In the genomic region with DNA sequence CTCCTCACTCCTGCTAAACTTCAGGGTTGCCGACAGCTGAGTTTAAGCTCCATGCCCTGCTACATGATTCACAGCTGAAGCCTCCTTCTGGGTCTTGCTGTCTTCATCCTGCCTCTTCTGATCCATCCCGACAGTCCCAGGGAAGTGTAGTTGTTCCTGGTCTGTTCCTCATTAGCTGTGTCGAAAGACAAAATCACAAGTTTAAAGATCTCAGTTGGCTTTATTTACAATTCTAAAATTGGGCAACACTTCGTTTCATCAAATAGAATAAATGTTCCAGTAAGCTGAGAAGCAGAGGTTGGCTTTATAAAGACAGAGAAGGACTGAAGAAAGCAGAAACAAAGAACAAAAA, we compare ENCODE assay signal across 16 cellular contexts. TPM values are rescaled to one million over a fixed set of nuclear protein-coding genes. Genes with fewer than 3 reads are reported as not detected.
DNase-seq lines count a peak whose midpoint lies in the region; ATAC-seq, FAIRE-seq and TF ChIP-seq lines count a peak whose summit lies in the region.
"Had no signal": no experiment of that assay in that cellular context is flagged by ENCODE, and none has a peak within 500 bp of the region (broad histone marks: within the 10 kb centered on the region; RNA-seq: fewer than 3 reads in every experiment).

No MANE protein-coding gene starts in this region.

- H4K20me1 ChIP-seq in H1 (replicated peaks in 1 of 2; ENCODE audit: control insufficient read depth in 1 of 2, insufficient read depth in 2 of 2, low read length in 2 of 2) = no peaks in the 10 kb centered on the region

- BruUV-seq in Calu3 (replicated peaks; lab: Mats Ljungman, UMichigan) = no TSS peak

- TF ChIP-seq RAD21 in H1 (IDR thresholded peaks at IDR 0.05 in 1 of 2, conservative IDR thresholded peaks at IDR 0.05 in 1 of 2; ENCODE audit: low read depth in 2 of 2, low read length in 2 of 2) = no peak

- no peak for FAIRE-seq in H1 (lab: Jason Lieb, UNC)
- FAIRE-seq in urothelium cell line (lab: Jason Lieb, UNC) = peak; percentile 17

- H3K27me3 ChIP-seq in H1 (replicated peaks in 1 of 4; ENCODE audit: control insufficient read depth in 3 of 4, extremely low read depth in 1 of 4, insufficient read depth in 3 of 4, low read length in 3 of 4) = no peaks in the 10 kb centered on the region; a peak in 2 of 7 replicates
- H3K27me3 ChIP-seq: ascending aorta had no signal

- no peak for TF ChIP-seq CTCF in Calu3 (IDR thresholded peaks at IDR 0.05; ENCODE audit: unreplicated experiment)
- TF ChIP-seq CTCF in H1 (IDR thresholded peaks at IDR 0.05; ENCODE audit: control extremely low read depth in 1 of 3, insufficient read depth in 1 of 3, low read depth in 1 of 3, low read length in 3 of 3) = no peak
- TF ChIP-seq CTCF in lower leg skin (IDR thresholded peaks at IDR 0.05) = no peak
- TF ChIP-seq CTCF in type B pancreatic cell (conservative IDR thresholded peaks at IDR 0.05) = no peak

- H3K4me2 ChIP-seq in H1 (ENCODE audit: insufficient read depth in 1 of 2, low read depth in 2 of 2, low read length in 2 of 2) = no peak overlapping the region

- peaks cover 8% of the 10 kb centered on the region for H3K27me3 Mint-ChIP-seq in Calu3 (ENCODE audit: unreplicated experiment)
- peaks cover 4% of the 10 kb centered on the region for H3K27me3 Mint-ChIP-seq in type B pancreatic cell

- 0 out of 2 replicates have a peak overlapping the region, but pooled peaks have one; percentile 20 for H2BK12ac ChIP-seq in H1 (ENCODE audit: low read depth, low read length)

- no peak overlapping the region; the same call in 1 of the 2 replicates for H4K8ac ChIP-seq in H1 (ENCODE audit: extremely low read depth, insufficient read depth, low read length)

- no peak overlapping the region for H3K14ac ChIP-seq in H1 (ENCODE audit: insufficient read length)

- peak overlapping the region; percentile 22 for H4K91ac ChIP-seq in H1 (replicated peaks; ENCODE audit: insufficient read length, low read length)

- H3K27ac ChIP-seq in H1 (ENCODE audit: low read depth, low read length) = no peak overlapping the region; the same call in 1 of the 2 replicates
- H3K27ac ChIP-seq: ascending aorta had no signal

- no peak overlapping the region for H3K18ac ChIP-seq in H1 (ENCODE audit: extremely low read depth, low read length)

- no peaks in the 10 kb centered on the region for H3K79me1 ChIP-seq in H1 (ENCODE audit: low read depth, low read length)

- H3K27ac Mint-ChIP-seq in Calu3 (ENCODE audit: unreplicated experiment) (peak overlapping the region; percentile 3), type B pancreatic cell (no peak overlapping the region)
- H3K27ac Mint-ChIP-seq: activated CD4-positive, alpha-beta T cell treated with anti-CD3 and anti-CD28 coated beads, Interleukin-2, amount 10 ng/mL, durations not matched to agents 7 days and 5 days; mesothelial cell of epicardium had no signal

- H2BK5ac ChIP-seq in H1 (ENCODE audit: low read depth, low read length) = no peak overlapping the region

- H2BK20ac ChIP-seq in H1 (ENCODE audit: low read length) = 0 out of 2 replicates have a peak overlapping the region, but pooled peaks have one; percentile 9

- H2AFZ ChIP-seq in H1 (ENCODE audit: low read length) = no peak overlapping the region; the same call in 1 of the 2 replicates

- H2BK120ac ChIP-seq in H1 (replicated peaks; ENCODE audit: low read depth, low read length) = no peak overlapping the region

- H3K4me1 ChIP-seq in H1 (replicated peaks in 1 of 4; ENCODE audit: control insufficient read depth in 3 of 4, insufficient read depth in 4 of 4, low read length in 3 of 4) = peaks cover 4 to 19% (median 18%) of the 10 kb centered on the region in 4 experiments
- H3K4me1 ChIP-seq: BE2C had no signal

- no peak for TF ChIP-seq EP300 in H1 (IDR thresholded peaks at IDR 0.05; ENCODE audit: borderline replicate concordance in 1 of 2, low read depth in 2 of 2, low read length in 2 of 2)

- H3K9me3 Mint-ChIP-seq in Calu3 (ENCODE audit: low read depth, unreplicated experiment) (no peaks in the 10 kb centered on the region), type B pancreatic cell (no peaks in the 10 kb centered on the region)
- H3K9me3 Mint-ChIP-seq: activated CD4-positive, alpha-beta T cell treated with anti-CD3 and anti-CD28 coated beads, Interleukin-2, amount 10 ng/mL, durations not matched to agents 7 days and 5 days had no signal

- H3K36me3 ChIP-seq in H1 (ENCODE audit: control insufficient read depth in 2 of 4, insufficient read depth in 4 of 4, low read length in 3 of 4) = no peaks in the 10 kb centered on the region
- H3K36me3 ChIP-seq: ascending aorta, BE2C had no signal

- TF ChIP-seq POLR2A in H1 (IDR thresholded peaks at IDR 0.05; ENCODE audit: control extremely low read depth in 1 of 2, low read depth in 2 of 2, low read length in 2 of 2) (no peak), lower leg skin (IDR thresholded peaks at IDR 0.05) (no peak)

- ATAC-seq in HG03025 (IDR thresholded peaks at IDR 0.05; ENCODE audit: low FRiP score, unreplicated experiment) = no peak
- ATAC-seq: Right ventricle myocardium inferior had no signal

- no peak overlapping the region for H3K56ac ChIP-seq in H1 (replicated peaks; ENCODE audit: insufficient read length, low read depth, low read length)

- peaks cover 9% of the 10 kb centered on the region for H3K23me2 ChIP-seq in H1 (ENCODE audit: low read depth, low read length)

- H3K36me3 Mint-ChIP-seq in Calu3 (ENCODE audit: insufficient read depth, unreplicated experiment) (peaks cover 14% of the 10 kb centered on the region), type B pancreatic cell (no peaks in the 10 kb centered on the region)
- H3K36me3 Mint-ChIP-seq: mesothelial cell of epicardium had no signal

- DNase-seq in Calu3 (no peak), H1 (ENCODE audit: low read depth in 1 of 2, low spot score in 2 of 2) (no peak), lower leg skin (ENCODE audit: low spot score in 2 of 2) (peak; percentile 55 to 78), urothelium cell line (ENCODE audit: low spot score) (no peak), type B pancreatic cell (ENCODE audit: extremely low spot score, unreplicated experiment) (no peak), hepatic stellate cell (ENCODE audit: low spot score) (no peak)
- DNase-seq: activated CD4-positive, alpha-beta T cell treated with anti-CD3 and anti-CD28 coated beads, Interleukin-2, amount 10 ng/mL, durations not matched to agents 7 days and 5 days; activated naive CD4-positive, alpha-beta T cell; BE2C; H7; NCI-H2171; stimulated activated CD4-positive, alpha-beta T cell treated with anti-CD3 and anti-CD28 coated beads, Interleukin-4, amount 100 ng/mL, for 4 hours had no signal

- no peaks in the 10 kb centered on the region for H3K79me2 ChIP-seq in H1 (ENCODE audit: control insufficient read depth in 1 of 2, insufficient read depth in 2 of 2, low read length in 2 of 2)

- H4K5ac ChIP-seq in H1 (ENCODE audit: insufficient read length, low read depth, low read length) = no peak overlapping the region

- H3K4me3 Mint-ChIP-seq in Calu3 (ENCODE audit: low read depth, unreplicated experiment) (no peak overlapping the region), type B pancreatic cell (no peak overlapping the region)
- H3K4me3 Mint-ChIP-seq: activated CD4-positive, alpha-beta T cell treated with anti-CD3 and anti-CD28 coated beads, Interleukin-2, amount 10 ng/mL, durations not matched to agents 7 days and 5 days; mesothelial cell of epicardium had no signal

- peaks cover 30% of the 10 kb centered on the region for H3K4me1 Mint-ChIP-seq in Calu3 (ENCODE audit: low read depth, unreplicated experiment)
- peaks cover 24% of the 10 kb centered on the region for H3K4me1 Mint-ChIP-seq in type B pancreatic cell (ENCODE audit: unreplicated experiment)

- WGBS in H1 (ENCODE audit: extremely low coverage in 1 of 2, insufficient coverage in 1 of 2, insufficient read length in 1 of 2, insufficient replicate concordance in 2 of 2, low coverage in 1 of 2, low lambda C conversion rate in 2 of 2, missing lambda C conversion rate in 1 of 2), 2 experiments = 90% methylated on average over 4 of the region's 4 CpGs; no CpG with 5 or more reads in 1 of the 2 experiments
- WGBS in lower leg skin, 2 donors = 56 to 61% methylated on average over 4 of the region's 4 CpGs

- no peak overlapping the region for H3K4ac ChIP-seq in H1 (replicated peaks; ENCODE audit: insufficient read length, low read depth, low read length)

- H3K9ac ChIP-seq in H1 (replicated peaks in 1 of 4; ENCODE audit: extremely low read depth in 1 of 4, low read depth in 3 of 4, low read length in 3 of 4) = no peak overlapping the region

- H3K4me3 ChIP-seq in H1 (ENCODE audit: extremely low read depth in 1 of 4, insufficient read depth in 2 of 4, low read depth in 3 of 4, low read length in 4 of 4) (no peak overlapping the region), lower leg skin (ENCODE audit: low read depth, poor library complexity, severe bottlenecking) (no peak overlapping the region)
- H3K4me3 ChIP-seq: ascending aorta had no signal

- H2BK15ac ChIP-seq in H1 (ENCODE audit: low read length) = no peak overlapping the region

- CTCF ChIA-PET in Calu3 (lab: Charles Lee) (no interaction called here), H1 (lab: Charles Lee; ENCODE audit: partially characterized antibody) (interaction anchor here (1.6 to 3.8 kb wide), 2 partner anchors 9 to 11 kb away, joined by 4 to 18 read pairs; no protein-coding TSS in a partner anchor)

- POLR2A ChIA-PET in H1 (lab: Charles Lee; ENCODE audit: partially characterized antibody) = interaction anchor here (1.1 to 2.8 kb wide), 2 partner anchors 11 to 22 kb away, joined by 3 to 9 read pairs; no protein-coding TSS in a partner anchor

- no peak overlapping the region; the same call in 1 of the 2 replicates for H2AK5ac ChIP-seq in H1 (ENCODE audit: low read depth, low read length)

- H3K23ac ChIP-seq in H1 (ENCODE audit: insufficient read length) = no peak overlapping the region

- intact Hi-C loops in Calu3 (cut with micrococcal nuclease; ENCODE audit: unreplicated experiment) = no loop called here
- intact Hi-C loops in lower leg skin (cut with DNase I; ENCODE audit: low total_unique reads) = no loop called here

- peaks cover 0 to 12% of the 10 kb centered on the region in 2 experiments; a peak in 2 of 4 replicates for H3K9me3 ChIP-seq in H1 (ENCODE audit: insufficient read depth in 2 of 2, low read depth in 1 of 2, low read length in 1 of 2)
- H3K9me3 ChIP-seq: ascending aorta, BE2C had no signal

RNA-seq across cellular contexts. Expression of gene SLC2A10, which starts 4.1 kb away (rescaled TPM):
- 24.0 and 24.9 TPM in 2 replicates for total RNA-seq in Calu3 (2022)
- total RNA-seq in H1 (2021; fragmentation: NEBNext Ultra II Directional; extraction: Animal tissue kit (Norgen Biotek cat#: 25700)) = 9.7 and 9.9 TPM in 2 replicates
- polyA plus RNA-seq in H1 (2011; rRNA removed) = 9.0 and 11.9 TPM in 2 replicates
- polyA plus RNA-seq in H1 (2011; cell fraction: cytosol; rRNA removed) = 8.0 TPM
- polyA plus RNA-seq in H1 (2011; cell fraction: nucleus; rRNA removed) = 8.4 TPM
- 6.6 to 8.4 TPM (median 7.0 TPM) in 4 replicates for polyA plus RNA-seq in H1 (2012, experiment 1 of 2)
- polyA plus RNA-seq in H1 (2012, experiment 2 of 2) = 5.1 TPM
- 9.4 TPM for polyA plus RNA-seq in H1 (2013, experiment 1 of 2)
- polyA plus RNA-seq in H1 (2013, experiment 2 of 2) = 9.3 TPM
- 14.3 and 14.7 TPM in 2 replicates for polyA minus RNA-seq in H1 (2011; rRNA and poly(A)+ RNA removed)
- polyA minus RNA-seq in H1 (2011; cell fraction: cytosol; rRNA and poly(A)+ RNA removed) = 14.3 TPM
- polyA minus RNA-seq in H1 (2011; cell fraction: nucleus; rRNA and poly(A)+ RNA removed) = 13.5 TPM
- total RNA-seq in lower leg skin = 10 to 100 TPM in 2 of 4 donors, 1 to 10 TPM in 2; 3.9 to 14.9 (median 10.0) TPM
- total RNA-seq in type B pancreatic cell (ENCODE audit: low replicate concordance) = 12.3 and 15.8 TPM in 2 replicates
- total RNA-seq: activated CD4-positive, alpha-beta T cell treated with anti-CD3 and anti-CD28 coated beads, Interleukin-2, amount 10 ng/mL, durations not matched to agents 7 days and 5 days had no signal

RNA-seq across cellular contexts. Expression of gene TP53RK, which starts 16.1 kb away (rescaled TPM):
- total RNA-seq in Calu3 (2022) (19.2 and 21.0 TPM in 2 replicates), lower leg skin (10 to 100 TPM; 19.5 to 28.6 (median 24.0) TPM), type B pancreatic cell (ENCODE audit: low replicate concordance) (11.4 and 13.6 TPM in 2 replicates)
- 16.3 TPM in 2 replicates for total RNA-seq in H1 (2021; fragmentation: NEBNext Ultra II Directional; extraction: Animal tissue kit (Norgen Biotek cat#: 25700))
- polyA plus RNA-seq in H1 (2011; rRNA removed) = 8.5 and 8.7 TPM in 2 replicates
- 8.8 TPM for polyA plus RNA-seq in H1 (2011; cell fraction: cytosol; rRNA removed)
- polyA plus RNA-seq in H1 (2011; cell fraction: nucleus; rRNA removed) = 6.9 TPM
- 9.7 to 12.2 TPM (median 10.6 TPM) in 4 replicates for polyA plus RNA-seq in H1 (2012, experiment 1 of 2)
- polyA plus RNA-seq in H1 (2012, experiment 2 of 2) = 11.4 TPM
- polyA plus RNA-seq in H1 (2013, experiment 1 of 2) = 12.9 TPM
- 12.9 TPM for polyA plus RNA-seq in H1 (2013, experiment 2 of 2)
- 8.1 and 9.2 TPM in 2 replicates for polyA minus RNA-seq in H1 (2011; rRNA and poly(A)+ RNA removed)
- 8.0 TPM for polyA minus RNA-seq in H1 (2011; cell fraction: cytosol; rRNA and poly(A)+ RNA removed)
- 10.1 TPM for polyA minus RNA-seq in H1 (2011; cell fraction: nucleus; rRNA and poly(A)+ RNA removed)

RNA-seq across cellular contexts. Expression of gene SLC13A3, which starts 54.1 kb away (rescaled TPM):
- 0.49 TPM in 1 of 2 replicates, not detected in the other for total RNA-seq in Calu3 (2022)
- total RNA-seq in H1 (2021; fragmentation: NEBNext Ultra II Directional; extraction: Animal tissue kit (Norgen Biotek cat#: 25700)) = 9.4 and 9.8 TPM in 2 replicates
- polyA plus RNA-seq in H1 (2011; rRNA removed) = 12.6 and 15.4 TPM in 2 replicates
- polyA plus RNA-seq in H1 (2011; cell fraction: cytosol; rRNA removed) = 11.3 TPM
- 21.6 TPM for polyA plus RNA-seq in H1 (2011; cell fraction: nucleus; rRNA removed)
- 9.8 to 12.4 TPM (median 11.1 TPM) in 4 replicates for polyA plus RNA-seq in H1 (2012, experiment 1 of 2)
- 10.3 TPM for polyA plus RNA-seq in H1 (2012, experiment 2 of 2)
- polyA plus RNA-seq in H1 (2013, experiment 1 of 2) = 11.2 TPM
- 11.1 TPM for polyA plus RNA-seq in H1 (2013, experiment 2 of 2)
- 19.3 and 23.0 TPM in 2 replicates for polyA minus RNA-seq in H1 (2011; rRNA and poly(A)+ RNA removed)
- polyA minus RNA-seq in H1 (2011; cell fraction: cytosol; rRNA and poly(A)+ RNA removed) = 8.4 TPM
- 19.6 TPM for polyA minus RNA-seq in H1 (2011; cell fraction: nucleus; rRNA and poly(A)+ RNA removed)
- 1 to 10 TPM; 1.4 to 3.3 (median 1.8) TPM for total RNA-seq in lower leg skin
- 3.2 and 7.9 TPM in 2 replicates for total RNA-seq in type B pancreatic cell (ENCODE audit: low replicate concordance)
- total RNA-seq: ascending aorta had no signal

Comparison
In these comparisons a context has a peak if more than half of its experiments do, and no peak if none do; other contexts are left out.
1. DNase-seq: peak in lower leg skin (2 of 2); none in Calu3 (single experiment), H1 (0 of 2), urothelium cell line (single experiment), type B pancreatic cell (single experiment) and hepatic stellate cell (single experiment).